Comparison of ENCODE assay signal across 8 cellular contexts in the genomic region with DNA sequence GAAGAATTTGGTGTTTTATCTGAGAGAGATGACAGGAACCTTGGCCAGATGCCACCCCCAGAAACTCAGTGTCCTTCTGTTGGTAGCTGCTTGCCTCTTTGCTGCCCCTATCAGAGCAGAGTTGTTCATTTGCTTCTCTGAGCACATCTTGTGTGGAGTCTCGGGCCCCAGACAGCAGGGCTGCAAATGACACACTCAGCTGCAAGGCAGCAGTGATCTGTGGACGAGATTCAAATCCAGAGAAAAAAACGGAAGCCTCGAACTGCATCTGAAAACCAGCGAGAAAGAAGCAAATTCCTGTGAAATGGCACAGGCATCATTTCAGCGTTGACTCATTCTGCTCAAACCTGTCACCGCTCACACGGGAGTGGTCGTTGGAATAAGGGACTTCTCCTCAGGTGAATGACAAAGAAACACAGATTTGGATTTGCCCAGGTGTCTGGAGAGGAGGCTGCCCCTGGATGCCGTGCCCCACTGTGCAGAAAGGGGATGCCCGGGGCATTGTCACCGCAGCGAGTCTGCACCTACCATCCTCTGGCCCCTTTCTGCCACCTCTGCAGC.
DNase-seq lines count a peak whose midpoint lies in the region; ATAC-seq lines count a peak whose summit lies in the region.

No MANE protein-coding gene starts in this region.

- H3K9me3 ChIP-seq in effector memory CD4-positive, alpha-beta T cell (ENCODE audit: control insufficient read depth, low read length): no peaks in the 10 kb centered on the region

- H3K4me1 ChIP-seq in effector memory CD4-positive, alpha-beta T cell (ENCODE audit: control insufficient read depth, insufficient read depth, low read length, poor library complexity, severe bottlenecking): peaks cover 27% of the 10 kb centered on the region

- H3K4me3 ChIP-seq in effector memory CD4-positive, alpha-beta T cell (ENCODE audit: insufficient read depth, low read depth, low read length, poor library complexity, severe bottlenecking): peak overlapping the region; percentile 23

- peak overlapping the region; percentile 74 for H3K27ac ChIP-seq in effector memory CD4-positive, alpha-beta T cell (ENCODE audit: insufficient read depth, low read length, poor library complexity, severe bottlenecking)

- peak; percentile 17 to 43 for DNase-seq in activated CD4-positive, alpha-beta T cell treated with anti-CD3 and anti-CD28 coated beads for 24 hours (ENCODE audit: low read depth in 2 of 2)
- DNase-seq in effector memory CD4-positive, alpha-beta T cell: peak; percentile 48 to 61 (median 58)
- peak; percentile 52 for DNase-seq in stimulated activated CD4-positive, alpha-beta T cell treated with anti-CD3 and anti-CD28 coated beads, Interleukin-4, amount 100 ng/mL, for 48 hours (ENCODE audit: low read depth in 2 of 2)
- DNase-seq in NK-92 (lab: John Stamatoyannopoulos, UW; ENCODE audit: unreplicated experiment): no peak
- no peak for DNase-seq in cortex of kidney (lab: John Stamatoyannopoulos, UW)
- DNase-seq in NCI-H1105 (lab: John Stamatoyannopoulos, UW): no peak

- no peaks in the 10 kb centered on the region for H3K36me3 ChIP-seq in effector memory CD4-positive, alpha-beta T cell (ENCODE audit: control insufficient read depth, insufficient read depth, low read length)

- no peaks in the 10 kb centered on the region for H3K27me3 ChIP-seq in effector memory CD4-positive, alpha-beta T cell (replicated peaks; ENCODE audit: control insufficient read depth, insufficient read depth, low read length, poor library complexity, severe bottlenecking)

- ATAC-seq in GM18520 (IDR thresholded peaks at IDR 0.05; ENCODE audit: unreplicated experiment): peak; percentile 15
- ATAC-seq in HG03103 (IDR thresholded peaks at IDR 0.05; ENCODE audit: low read depth, unreplicated experiment): peak; percentile 44

Comparison
In these comparisons a context has a peak if more than half of its experiments do, and no peak if none do; other contexts are left out.
1. DNase-seq: peak in activated CD4-positive, alpha-beta T cell treated with anti-CD3 and anti-CD28 coated beads for 24 hours (2 of 2), effector memory CD4-positive, alpha-beta T cell (3 of 3) and stimulated activated CD4-positive, alpha-beta T cell treated with anti-CD3 and anti-CD28 coated beads, Interleukin-4, amount 100 ng/mL, for 48 hours (2 of 2); none in NK-92 (single experiment), cortex of kidney (single experiment) and NCI-H1105 (single experiment).